ENCODE assay signal across 1 cellular context in genomic region chr19:33376931-33377557, GRCh38.
TF ChIP-seq lines count a peak whose summit lies in the region.

No MANE protein-coding gene starts in this region.

TF ChIP-seq in IMR-90, 13 proteins besides CTCF, POLR2A, EP300 and RAD21 (continued from another document):
- TF ChIP-seq ELK1 (IDR thresholded peaks at IDR 0.05; ENCODE audit: borderline replicate concordance, low read depth, low read length) = no peak
- no peak for TF ChIP-seq FOS (IDR thresholded peaks at IDR 0.05; ENCODE audit: low read depth, low read length)
- TF ChIP-seq BHLHE40 (IDR thresholded peaks at IDR 0.05; ENCODE audit: low read depth, low read length) = no peak
- TF ChIP-seq CEBPB (IDR thresholded peaks at IDR 0.05; ENCODE audit: low read depth, low read length) = no peak
- TF ChIP-seq USF2 (IDR thresholded peaks at IDR 0.05; ENCODE audit: low read depth, low read length) = no peak
- TF ChIP-seq SMC3 (IDR thresholded peaks at IDR 0.05; ENCODE audit: low read depth, low read length) = no peak
- TF ChIP-seq RCOR1 (IDR thresholded peaks at IDR 0.05; ENCODE audit: insufficient replicate concordance, low read length) = no peak
- TF ChIP-seq MAZ (IDR thresholded peaks at IDR 0.05; ENCODE audit: borderline replicate concordance, low read depth, low read length) = no peak
- TF ChIP-seq RFX5 (IDR thresholded peaks at IDR 0.05; ENCODE audit: low read depth, low read length) = no peak
- no peak for TF ChIP-seq NFE2L2 (IDR thresholded peaks at IDR 0.05; ENCODE audit: low read depth, low read length)
- no peak for TF ChIP-seq CHD1 (IDR thresholded peaks at IDR 0.05; ENCODE audit: low read depth, low read length)
- TF ChIP-seq MXI1 (IDR thresholded peaks at IDR 0.05; ENCODE audit: borderline replicate concordance, low read depth, low read length) = no peak
TF ChIP-seq in IMR-90: peak in this region for 0.
